Comparison of ENCODE assay signal across 7 cellular contexts in genomic region chr12:3872800-3873636, GRCh38. TPM values are rescaled to one million over a fixed set of nuclear protein-coding genes. Genes with fewer than 3 reads are reported as not detected.
A peak's percentile ranks its signal among the peaks of the same experiment; 100 is the strongest.
DNase-seq lines count a peak whose midpoint lies in the region; ATAC-seq and TF ChIP-seq lines count a peak whose summit lies in the region.

A gene with protein sequence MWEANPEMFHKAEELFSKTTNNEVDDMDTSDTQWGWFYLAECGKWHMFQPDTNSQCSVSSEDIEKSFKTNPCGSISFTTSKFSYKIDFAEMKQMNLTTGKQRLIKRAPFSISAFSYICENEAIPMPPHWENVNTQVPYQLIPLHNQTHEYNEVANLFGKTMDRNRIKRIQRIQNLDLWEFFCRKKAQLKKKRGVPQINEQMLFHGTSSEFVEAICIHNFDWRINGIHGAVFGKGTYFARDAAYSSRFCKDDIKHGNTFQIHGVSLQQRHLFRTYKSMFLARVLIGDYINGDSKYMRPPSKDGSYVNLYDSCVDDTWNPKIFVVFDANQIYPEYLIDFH (minus strand): TSS chr12:3873399. CDS start chr12:3873229, 170 bp downstream.

- peaks cover 13% of the 10 kb centered on the region for H3K4me1 ChIP-seq in hepatocyte (ENCODE audit: insufficient read depth)

- ATAC-seq in GM18505 (IDR thresholded peaks at IDR 0.05; ENCODE audit: unreplicated experiment) = peak; percentile 93
- peak; percentile 84 for ATAC-seq in HG02973 (IDR thresholded peaks at IDR 0.05; ENCODE audit: unreplicated experiment)

- in situ Hi-C loops in astrocyte of the cerebellum (cut with HindIII; ENCODE audit: low sequenced_read_pairs) = no loop called here

- DNase-seq in NCI-H2029 treated with DMSO at 0.1 percent for 48 hours (lab: John Stamatoyannopoulos, UW) (peak; percentile 88), T-helper 9 cell (peak; percentile 97), astrocyte of the cerebellum (ENCODE audit: low read depth) (peak; percentile 84), hepatocyte (ENCODE audit: low spot score) (peak; percentile 98), retina (peak; percentile 97)

- TF ChIP-seq CTCF in astrocyte of the cerebellum (IDR thresholded peaks at IDR 0.05; ENCODE audit: low read depth, low read length, missing control alignments) (no peak), hepatocyte (IDR thresholded peaks at IDR 0.05; ENCODE audit: poor library complexity) (no peak)

- H3K9me2 ChIP-seq in hepatocyte (replicated peaks; ENCODE audit: insufficient read depth) = no peaks in the 10 kb centered on the region

- H3K36me3 ChIP-seq in hepatocyte (replicated peaks; ENCODE audit: insufficient read depth, low read depth) = no peaks in the 10 kb centered on the region

- no peaks in the 10 kb centered on the region for H3K27me3 ChIP-seq in hepatocyte

- peak within 1 kb of the TSS; percentile 93 for H3K4me2 ChIP-seq in hepatocyte

- TF ChIP-seq POLR2A in GM18505 (IDR thresholded peaks at IDR 0.05; ENCODE audit: borderline replicate concordance, extremely low read depth, insufficient read depth, insufficient read length) = peak; percentile 71

- H3K9me3 ChIP-seq in hepatocyte (ENCODE audit: low read depth) = no peaks in the 10 kb centered on the region

- H3K79me2 ChIP-seq in hepatocyte = peaks cover 44% of the 10 kb centered on the region

- H3K4me3 ChIP-seq in astrocyte of the cerebellum (ENCODE audit: low read depth, low read length) = peak within 1 kb of the TSS; percentile 66
- peak within 1 kb of the TSS; percentile 79 for H3K4me3 ChIP-seq in hepatocyte

- peak within 1 kb of the TSS; percentile 97 for H3K27ac ChIP-seq in hepatocyte

- H2AFZ ChIP-seq in hepatocyte = peak within 1 kb of the TSS; percentile 87

- 2% methylated on average over 45 of the region's 55 CpGs for WGBS in hepatocyte (ENCODE audit: low lambda C conversion rate, missing lambda C conversion rate)

- no peaks in the 10 kb centered on the region for H4K20me1 ChIP-seq in hepatocyte (ENCODE audit: insufficient read depth, poor library complexity, severe bottlenecking)

RNA-seq across cellular contexts. Expression of the gene that starts here (rescaled TPM):
- 5.9 and 9.4 TPM in 2 replicates for total RNA-seq in hepatocyte
- polyA plus RNA-seq in hepatocyte = 3.1 and 6.1 TPM in 2 replicates

Comparison
In these comparisons a context has a peak if more than half of its experiments do, and no peak if none do; other contexts are left out.
1. Peak in every context shown above with its lines: DNase-seq, ATAC-seq, H3K4me3 ChIP-seq and H3K27ac ChIP-seq.